Comparison of ENCODE assay signal across 20 cellular contexts in the genomic region with DNA sequence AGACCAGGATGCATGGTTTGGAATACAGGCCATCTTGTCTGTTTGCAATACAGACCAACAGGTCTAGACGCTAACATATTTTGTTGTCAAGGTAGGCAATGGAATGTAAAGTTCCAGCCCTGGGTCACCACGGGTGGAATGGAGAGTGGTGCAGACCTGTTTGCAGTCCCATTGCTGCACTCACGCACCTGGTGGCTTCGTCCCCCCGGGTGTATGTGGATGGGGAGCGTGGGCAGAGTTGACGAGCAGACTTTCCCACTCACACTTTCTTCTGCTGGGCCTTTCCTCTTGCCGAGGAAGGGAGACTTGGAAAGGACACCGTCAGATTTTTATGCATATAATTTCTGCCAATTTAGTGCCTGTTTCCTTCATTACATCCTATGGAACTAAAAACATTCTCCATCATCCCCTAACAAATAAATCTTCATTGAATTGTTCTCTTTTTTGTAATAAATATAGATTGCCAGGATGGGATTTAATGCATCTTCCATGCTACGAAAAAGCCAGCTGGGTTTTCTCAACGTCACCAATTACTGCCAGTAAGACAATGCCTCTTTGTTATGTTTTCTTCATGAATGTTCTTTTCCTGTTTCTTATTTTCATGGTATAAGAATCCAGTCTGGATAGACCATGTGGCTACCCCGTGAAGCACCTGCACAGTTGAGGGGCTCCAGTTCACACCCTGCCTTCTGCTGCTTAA.
"Had no signal": no experiment of that assay in that cellular context is flagged by ENCODE, and none has a peak within 500 bp of the region (broad histone marks: within the 10 kb centered on the region; RNA-seq: fewer than 3 reads in every experiment).

No MANE protein-coding gene starts in this region.

- H3K27ac Mint-ChIP-seq: activated CD4-positive, alpha-beta T cell treated with anti-CD3 and anti-CD28 coated beads for 36 hours; activated T-cell treated with anti-CD3 and anti-CD28 coated beads, Interleukin-2, amount 50 U/mL, for 24 hours; activated T-helper 17 cell treated with anti-CD3 and anti-CD28 coated beads, Interleukin-2, amount 50 U/mL, for 72 hours; T-helper 1 cell treated with Interleukin-12 subunit alpha and Interleukin-12 subunit beta and Interleukin-4 antibody, amounts not matched to agents 30 μg/mL and 1 μg/mL, for 36 hours; WTC11 had no signal

- H3K27me3 ChIP-seq: foreskin keratinocyte, tibial artery had no signal

- H3K9me3 ChIP-seq: prostate gland, tibial artery had no signal

- DNase-seq: activated CD4-positive, alpha-beta T cell treated with anti-CD3 and anti-CD28 coated beads for 36 hours; activated CD4-positive, alpha-beta T cell treated with anti-CD3 and anti-CD28 coated beads, Interleukin-2, amount 50 U/mL, for 4 hours; activated CD8-positive, alpha-beta memory T cell treated with anti-CD3 and anti-CD28 coated beads for 24 hours; activated CD8-positive, alpha-beta memory T cell treated with anti-CD3 and anti-CD28 coated beads, Interleukin-2, amount 50 U/mL, for 4 hours; activated T-cell treated with anti-CD3 and anti-CD28 coated beads, Interleukin-2, amount 50 U/mL, for 24 hours; cortex of kidney; foreskin keratinocyte; left colon; mesenchymal stem cell; naive B cell; stimulated activated CD4-positive, alpha-beta T cell treated with anti-CD3 and anti-CD28 coated beads, Interleukin-4, amount 100 ng/mL, for 24 hours; stimulated activated naive CD4-positive, alpha-beta T cell treated with Interleukin-2 at 50 U/mL for 16 hours; T1000; tibial artery had no signal

- H3K9me3 Mint-ChIP-seq: activated naive CD4-positive, alpha-beta T cell treated with anti-CD3 and anti-CD28 coated beads, Interleukin-2, amount 50 U/mL, for 72 hours; activated T-cell treated with anti-CD3 and anti-CD28 coated beads, Interleukin-2, amount 50 U/mL, for 24 hours; activated T-helper 17 cell treated with anti-CD3 and anti-CD28 coated beads, Interleukin-2, amount 50 U/mL, for 72 hours; central memory CD8-positive, alpha-beta T cell; naive B cell; T-helper 1 cell treated with Interleukin-12 subunit alpha and Interleukin-12 subunit beta and Interleukin-4 antibody, amounts not matched to agents 30 μg/mL and 1 μg/mL, for 36 hours; WTC11 had no signal

- H3K4me3 ChIP-seq: prostate gland, tibial artery had no signal

- H3K27me3 Mint-ChIP-seq: activated CD4-positive, alpha-beta T cell treated with anti-CD3 and anti-CD28 coated beads for 36 hours; activated T-cell treated with anti-CD3 and anti-CD28 coated beads, Interleukin-2, amount 50 U/mL, for 24 hours; activated T-helper 17 cell treated with anti-CD3 and anti-CD28 coated beads, Interleukin-2, amount 50 U/mL, for 72 hours; central memory CD8-positive, alpha-beta T cell; naive B cell had no signal

- H3K4me3 Mint-ChIP-seq: activated CD4-positive, alpha-beta T cell treated with anti-CD3 and anti-CD28 coated beads for 36 hours; activated T-cell treated with anti-CD3 and anti-CD28 coated beads, Interleukin-2, amount 50 U/mL, for 24 hours; activated T-helper 17 cell treated with anti-CD3 and anti-CD28 coated beads, Interleukin-2, amount 50 U/mL, for 72 hours; central memory CD8-positive, alpha-beta T cell; naive B cell; T-helper 1 cell treated with Interleukin-12 subunit alpha and Interleukin-12 subunit beta and Interleukin-4 antibody, amounts not matched to agents 30 μg/mL and 1 μg/mL, for 36 hours; WTC11 had no signal

- H3K4me1 ChIP-seq: foreskin keratinocyte, prostate gland, tibial artery had no signal

- H3K27ac ChIP-seq: foreskin keratinocyte, prostate gland, tibial artery had no signal
